ENCODE assay signal across 18 cellular contexts in the genomic region with DNA sequence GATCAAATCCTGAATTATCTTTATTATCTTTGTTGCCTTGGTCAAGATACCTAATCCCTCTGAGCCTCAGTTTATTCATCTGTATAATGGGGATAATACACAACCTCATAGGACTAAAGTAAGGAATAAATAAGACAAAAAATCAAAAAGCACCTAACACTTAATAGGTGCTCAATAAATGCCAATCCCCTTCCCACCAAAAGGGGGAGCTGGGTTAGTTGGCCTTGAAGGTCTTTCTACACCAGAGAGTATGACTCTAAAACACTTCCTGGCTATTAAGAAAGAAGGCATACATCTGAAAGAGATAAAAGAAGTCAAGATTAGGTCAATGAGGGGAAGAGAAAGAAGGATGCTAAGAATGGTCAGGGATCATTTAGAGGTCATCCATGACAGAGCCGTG. TPM values are rescaled to one million over a fixed set of nuclear protein-coding genes. Genes with fewer than 3 reads are reported as not detected.
DNase-seq lines count a peak whose midpoint lies in the region; ATAC-seq and TF ChIP-seq lines count a peak whose summit lies in the region.
"Had no signal": no experiment of that assay in that cellular context is flagged by ENCODE, and none has a peak within 500 bp of the region (broad histone marks: within the 10 kb centered on the region; RNA-seq: fewer than 3 reads in every experiment).

No MANE protein-coding gene starts in this region.

- intact Hi-C loops in CD4-positive, alpha-beta memory T cell (cut with micrococcal nuclease), result loop anchor here (5.0 kb wide), 2 partner anchors 41 to 71 kb away; no protein-coding TSS in a partner anchor
- intact Hi-C loops in PC-3 (cut with micrococcal nuclease), result loop anchor here (2.0 kb wide), 1 partner anchor 53 kb away; no protein-coding TSS in a partner anchor
- intact Hi-C loops in uterus (cut with DNase I; ENCODE audit: low total_unique reads), result no loop called here

- CTCF ChIA-PET in CD4-positive, alpha-beta memory T cell (lab: Charles Lee; ENCODE audit: partially characterized antibody), result interaction anchor here (1.1 to 3.4 kb wide), 5 partner anchors 10 to 53 kb away, joined by 5 to 29 read pairs (median 6); no protein-coding TSS in a partner anchor
- CTCF ChIA-PET in PC-3 (lab: Charles Lee), result no interaction called here

- H2BK12ac ChIP-seq in H9 (ENCODE audit: insufficient read length, low read depth, low read length), result no peak overlapping the region

- H3T11ph ChIP-seq in H9 (ENCODE audit: low read length), result no peak overlapping the region

- no peak overlapping the region for H3K27ac ChIP-seq in CD4-positive, alpha-beta memory T cell (ENCODE audit: low read depth, low read length)
- H3K27ac ChIP-seq in H9 (ENCODE audit: insufficient read length, low read depth, low read length) (no peak overlapping the region), PC-3 (ENCODE audit: low read length) (no peak overlapping the region), mesendoderm (ENCODE audit: low read depth, low read length) (no peak overlapping the region), uterus (no peak overlapping the region)
- H3K27ac ChIP-seq: colonic mucosa had no signal

- peaks cover 1 to 3% of the 10 kb centered on the region in 2 donors for H3K36me3 Mint-ChIP-seq in CD4-positive, alpha-beta memory T cell
- H3K36me3 Mint-ChIP-seq in H9 (ENCODE audit: insufficient read depth in 1 of 3, low read depth in 3 of 3), result no peaks in the 10 kb centered on the region

- TF ChIP-seq POLR2A in uterus (IDR thresholded peaks at IDR 0.05), result no peak

- H3K56ac ChIP-seq in H9 (ENCODE audit: insufficient read length, low read depth, low read length) (no peak overlapping the region), mesendoderm (ENCODE audit: low read length) (no peak overlapping the region)

- H3K4me2 ChIP-seq in H9 (ENCODE audit: insufficient read depth, insufficient read length, low read length) (no peak overlapping the region), PC-3 (ENCODE audit: low read length) (no peak overlapping the region), mesendoderm (ENCODE audit: low read length) (no peak overlapping the region)

- peaks cover 0 to 2% of the 10 kb centered on the region in 2 donors for H3K27me3 Mint-ChIP-seq in CD4-positive, alpha-beta memory T cell
- H3K27me3 Mint-ChIP-seq in H9 (ENCODE audit: low read depth), result peaks cover 34% of the 10 kb centered on the region

- H3K18ac ChIP-seq in H9 (ENCODE audit: insufficient read length, low read depth, low read length), result no peak overlapping the region
- no peak overlapping the region for H3K18ac ChIP-seq in mesendoderm (ENCODE audit: low read length)

- H3K4me3 Mint-ChIP-seq in CD4-positive, alpha-beta memory T cell, result no peak overlapping the region
- no peak overlapping the region for H3K4me3 Mint-ChIP-seq in H9

- peak; percentile 66 for TF ChIP-seq CTCF in H9 (conservative IDR thresholded peaks at IDR 0.05)
- TF ChIP-seq CTCF in PC-3 (conservative IDR thresholded peaks at IDR 0.05; ENCODE audit: low read depth, low read length), result peak; percentile 44; the same call in 1 of the 2 replicates
- TF ChIP-seq CTCF in epithelial cell of proximal tubule (conservative IDR thresholded peaks at IDR 0.05; ENCODE audit: low read depth, low read length), result peak; percentile 14
- no peak for TF ChIP-seq CTCF in uterus (IDR thresholded peaks at IDR 0.05)

- no peak overlapping the region for H3K4me3 ChIP-seq in CD4-positive, alpha-beta memory T cell (ENCODE audit: low read length in 2 of 2)
- H3K4me3 ChIP-seq in PC-3 (ENCODE audit: low read length) (no peak overlapping the region), epithelial cell of proximal tubule (ENCODE audit: low read depth, low read length) (no peak overlapping the region), mesendoderm (ENCODE audit: low read length) (no peak overlapping the region), uterus (no peak overlapping the region)
- H3K4me3 ChIP-seq: colonic mucosa had no signal

- H3K9me3 Mint-ChIP-seq in CD4-positive, alpha-beta memory T cell, result peaks cover 0 to 2% (median 0%) of the 10 kb centered on the region in 8 donors
- no peaks in the 10 kb centered on the region for H3K9me3 Mint-ChIP-seq in H9

- H2BK120ac ChIP-seq in H9 (ENCODE audit: low read depth, low read length, poor library complexity, severe bottlenecking) (no peak overlapping the region), mesendoderm (ENCODE audit: low read depth, low read length) (no peak overlapping the region)

- H2AK5ac ChIP-seq in H9 (ENCODE audit: insufficient read length, low read length), result no peak overlapping the region
- H2AK5ac ChIP-seq in mesendoderm (ENCODE audit: low read length), result no peak overlapping the region

- no peak overlapping the region for H4K91ac ChIP-seq in H9 (ENCODE audit: insufficient read length, low read depth, low read length)

- no peak for DNase-seq in CD4-positive, alpha-beta memory T cell
- DNase-seq in H9 (no peak), PC-3 (no peak), epithelial cell of proximal tubule (ENCODE audit: low read depth) (no peak), mesendoderm (no peak), uterus (no peak)
- no peak for DNase-seq in stimulated activated CD8-positive, alpha-beta memory T cell treated with anti-CD3 and anti-CD28 coated beads, Interleukin-4, amount 100 ng/mL, for 48 hours
- DNase-seq: activated T-cell treated with anti-CD3 and anti-CD28 coated beads, Interleukin-2, amount 50 U/mL, for 48 hours; C1 segment of cervical spinal cord; colonic mucosa; naive thymus-derived CD4-positive, alpha-beta T cell; NCI-H146; NCI-H446; T-helper 9 cell had no signal

- H3K27me3 ChIP-seq in CD4-positive, alpha-beta memory T cell (ENCODE audit: insufficient read depth, low read length), result no peaks in the 10 kb centered on the region
- H3K27me3 ChIP-seq in H9 (ENCODE audit: insufficient read depth, low read length), result peaks cover 6% of the 10 kb centered on the region; the same call in 1 of the 2 replicates
- no peaks in the 10 kb centered on the region for H3K27me3 ChIP-seq in PC-3 (ENCODE audit: low read length)
- H3K27me3 ChIP-seq in mesendoderm (ENCODE audit: insufficient read depth, low read length, poor library complexity), result peaks cover 3% of the 10 kb centered on the region
- no peaks in the 10 kb centered on the region for H3K27me3 ChIP-seq in uterus
- H3K27me3 ChIP-seq: colonic mucosa had no signal

- ATAC-seq in PC-3 (no peak), HG02610 (IDR thresholded peaks at IDR 0.05; ENCODE audit: unreplicated experiment) (no peak)
- ATAC-seq: HepG2; left lobe of liver; naive thymus-derived CD4-positive, alpha-beta T cell had no signal

- H4K20me1 ChIP-seq in H9 (ENCODE audit: control insufficient read depth, insufficient read depth, insufficient read length), result no peaks in the 10 kb centered on the region
- no peaks in the 10 kb centered on the region for H4K20me1 ChIP-seq in PC-3 (ENCODE audit: low read length)

- H2BK15ac ChIP-seq in H9 (ENCODE audit: low read depth, low read length), result no peak overlapping the region
- no peak overlapping the region for H2BK15ac ChIP-seq in mesendoderm (replicated peaks; ENCODE audit: low read depth)

- no peaks in the 10 kb centered on the region for H3K9me3 ChIP-seq in CD4-positive, alpha-beta memory T cell (ENCODE audit: control insufficient read depth in 1 of 2, low read length in 2 of 2)
- no peaks in the 10 kb centered on the region for H3K9me3 ChIP-seq in H9 (ENCODE audit: control insufficient read depth, low read depth, low read length)
- no peaks in the 10 kb centered on the region for H3K9me3 ChIP-seq in PC-3 (ENCODE audit: low read length)
- H3K9me3 ChIP-seq in uterus, result no peaks in the 10 kb centered on the region
- H3K9me3 ChIP-seq: colonic mucosa had no signal

- H3K9ac ChIP-seq in H9 (ENCODE audit: extremely low read depth, insufficient read length, low read length), result no peak overlapping the region
- no peak overlapping the region for H3K9ac ChIP-seq in PC-3 (ENCODE audit: low read length)
- H3K9ac ChIP-seq in mesendoderm (ENCODE audit: low read length), result no peak overlapping the region

- H3K79me2 ChIP-seq in H9 (ENCODE audit: insufficient read depth, low read length) (no peaks in the 10 kb centered on the region), PC-3 (ENCODE audit: low read length) (no peaks in the 10 kb centered on the region), mesendoderm (ENCODE audit: control insufficient read depth, insufficient read depth, low read length) (no peaks in the 10 kb centered on the region)

- peaks cover 9 to 19% (median 16%) of the 10 kb centered on the region in 4 donors for H3K4me1 Mint-ChIP-seq in CD4-positive, alpha-beta memory T cell
- peaks cover 6 to 10% of the 10 kb centered on the region in 2 experiments for H3K4me1 Mint-ChIP-seq in H9

- H3K9me2 ChIP-seq in PC-3 (replicated peaks; ENCODE audit: low read length), result no peaks in the 10 kb centered on the region

- peaks cover 6% of the 10 kb centered on the region for H3K23me2 ChIP-seq in H9 (ENCODE audit: insufficient read length, low read depth, low read length, poor library complexity, severe bottlenecking)

- no peaks in the 10 kb centered on the region for H3F3A ChIP-seq in PC-3 (ENCODE audit: low read length, unreplicated experiment)

- H3K14ac ChIP-seq in H9 (ENCODE audit: insufficient read depth, low read length), result no peak overlapping the region

- peaks cover 14% of the 10 kb centered on the region for H3K4me1 ChIP-seq in CD4-positive, alpha-beta memory T cell (ENCODE audit: insufficient read depth, low read length)
- H3K4me1 ChIP-seq in H9 (ENCODE audit: insufficient read depth, low read length) (no peaks in the 10 kb centered on the region), PC-3 (ENCODE audit: insufficient read depth, low read length) (peaks cover 35% of the 10 kb centered on the region), mesendoderm (ENCODE audit: control insufficient read depth, low read depth, low read length) (no peaks in the 10 kb centered on the region), uterus (no peaks in the 10 kb centered on the region)
- H3K4me1 ChIP-seq: colonic mucosa had no signal

- BruUV-seq in PC-3 (replicated peaks; lab: Mats Ljungman, UMichigan), result no TSS peak

- no peak overlapping the region for H2BK20ac ChIP-seq in H9 (ENCODE audit: low read depth, low read length, poor library complexity, severe bottlenecking)

- no peaks in the 10 kb centered on the region for H3K79me1 ChIP-seq in H9 (ENCODE audit: insufficient read depth, low read depth, low read length, poor library complexity, severe bottlenecking)
- H3K79me1 ChIP-seq in mesendoderm (ENCODE audit: low read length), result no peaks in the 10 kb centered on the region

- H2AFZ ChIP-seq in H9 (ENCODE audit: low read length), result no peak overlapping the region
- H2AFZ ChIP-seq in PC-3 (ENCODE audit: low read length), result no peak overlapping the region

- H3K4ac ChIP-seq in H9 (ENCODE audit: low read depth, low read length) (no peak overlapping the region), mesendoderm (ENCODE audit: low read depth, low read length) (no peak overlapping the region)

- H3K27ac Mint-ChIP-seq in CD4-positive, alpha-beta memory T cell, result peak overlapping the region in 4 of 7 donors; percentile 14 to 67 (median 58)
- H3K27ac Mint-ChIP-seq in H9, result no peak overlapping the region

- H4K5ac ChIP-seq in H9 (ENCODE audit: insufficient read length, low read depth, low read length), result no peak overlapping the region
- H4K5ac ChIP-seq in mesendoderm (ENCODE audit: low read length), result no peak overlapping the region

- H4K8ac ChIP-seq in H9 (replicated peaks; ENCODE audit: insufficient read length, low read depth, low read length), result no peak overlapping the region
- no peak overlapping the region for H4K8ac ChIP-seq in mesendoderm (ENCODE audit: low read depth, low read length)

- POLR2A ChIA-PET in CD4-positive, alpha-beta memory T cell (lab: Charles Lee; ENCODE audit: partially characterized antibody), result interaction anchor here (5.3 to 5.6 kb wide), 2 partner anchors 24 to 72 kb away, joined by 22 to 40 read pairs; partner anchors contain the start of genes SLAMF8 and TAGLN2
- POLR2A ChIA-PET in PC-3 (lab: Charles Lee; ENCODE audit: unreplicated experiment), result interaction anchor here (0.6 kb wide), 1 partner anchor 13 kb away, joined by 3 read pairs; no protein-coding TSS in a partner anchor

- WGBS in H9 (ENCODE audit: extremely low coverage, insufficient read length, low lambda C conversion rate), result no CpG with 5 or more reads among the region's 1 CpG
- no CpG with 5 or more reads among the region's 1 CpG for WGBS in mesendoderm (ENCODE audit: extremely low coverage, insufficient coverage, low lambda C conversion rate)

- H2BK5ac ChIP-seq in H9 (ENCODE audit: insufficient read length, low read length) (no peak overlapping the region), mesendoderm (ENCODE audit: low read length) (no peak overlapping the region)

- H3K36me3 ChIP-seq in CD4-positive, alpha-beta memory T cell (ENCODE audit: insufficient read depth, low read length), result no peaks in the 10 kb centered on the region
- H3K36me3 ChIP-seq in PC-3 (ENCODE audit: low read depth, low read length) (no peaks in the 10 kb centered on the region), mesendoderm (ENCODE audit: control insufficient read depth, insufficient read depth, low read length) (no peaks in the 10 kb centered on the region), uterus (no peaks in the 10 kb centered on the region)
- H3K36me3 ChIP-seq: colonic mucosa had no signal

- H3K23ac ChIP-seq in H9 (ENCODE audit: insufficient read length, low read depth, low read length) (no peak overlapping the region), mesendoderm (ENCODE audit: low read length) (no peak overlapping the region)

RNA-seq across cellular contexts. Expression of gene VSIG8, which starts 11.1 kb away (rescaled TPM):
- not detected for total RNA-seq in CD4-positive, alpha-beta memory T cell
- polyA plus RNA-seq in CD4-positive, alpha-beta memory T cell, result not detected
- total RNA-seq in H9 (2021) (not detected in 2 replicates), PC-3 (2014; rRNA removed) (0.29 and 0.47 TPM in 2 replicates), epithelial cell of proximal tubule (not detected in 2 replicates), uterus (under 1 TPM in 1 of 4 donors, not detected in 3; 0.37 TPM)
- polyA plus RNA-seq in mesendoderm (2013, experiment 1 of 2), result not detected
- not detected for polyA plus RNA-seq in mesendoderm (2013, experiment 2 of 2)
- total RNA-seq: colonic mucosa; HepG2; left lobe of liver; naive thymus-derived CD4-positive, alpha-beta T cell; temporal lobe had no signal
- polyA plus RNA-seq: HepG2; naive thymus-derived CD4-positive, alpha-beta T cell had no signal

RNA-seq across cellular contexts. Expression of gene SLAMF8, which starts 24.7 kb away (rescaled TPM):
- 1 to 10 TPM; 2.0 TPM for total RNA-seq in CD4-positive, alpha-beta memory T cell
- not detected for polyA plus RNA-seq in CD4-positive, alpha-beta memory T cell
- not detected in 2 replicates for total RNA-seq in H9 (2021)
- not detected in 2 replicates for total RNA-seq in PC-3 (2014; rRNA removed)
- not detected in 2 replicates for total RNA-seq in epithelial cell of proximal tubule
- polyA plus RNA-seq in mesendoderm (2013, experiment 1 of 2), result not detected
- not detected for polyA plus RNA-seq in mesendoderm (2013, experiment 2 of 2)
- total RNA-seq in uterus, result 1 to 10 TPM in 2 of 4 donors, under 1 TPM in 1, not detected in 1; 0.28 to 3.2 (median 1.1) TPM
- total RNA-seq: HepG2, temporal lobe had no signal
- polyA plus RNA-seq: HepG2; naive thymus-derived CD4-positive, alpha-beta T cell had no signal

RNA-seq across cellular contexts. Expression of gene CFAP45, which starts 48.6 kb away (rescaled TPM):
- total RNA-seq in CD4-positive, alpha-beta memory T cell, result under 1 TPM in 1 of 2 experiments, not detected in 1; 0.67 TPM
- under 1 TPM; 0.15 to 0.52 TPM for polyA plus RNA-seq in CD4-positive, alpha-beta memory T cell
- total RNA-seq in H9 (2021) (0.53 and 0.85 TPM in 2 replicates), PC-3 (2014; rRNA removed) (1.6 and 4.8 TPM in 2 replicates), epithelial cell of proximal tubule (0.46 and 0.65 TPM in 2 replicates), uterus (1 to 10 TPM in 2 of 4 donors, under 1 TPM in 1, not detected in 1; 0.97 to 3.6 (median 1.8) TPM)
- 0.51 TPM for polyA plus RNA-seq in mesendoderm (2013, experiment 1 of 2)
- polyA plus RNA-seq in mesendoderm (2013, experiment 2 of 2), result 0.60 TPM
- total RNA-seq: HepG2, left lobe of liver had no signal
- polyA plus RNA-seq: HepG2 had no signal

RNA-seq across cellular contexts. Expression of gene FCRL6, which starts 49.2 kb away (rescaled TPM):
- under 1 TPM; 0.41 to 0.55 TPM for total RNA-seq in CD4-positive, alpha-beta memory T cell
- under 1 TPM; 0.20 to 0.78 TPM for polyA plus RNA-seq in CD4-positive, alpha-beta memory T cell
- not detected in 2 replicates for total RNA-seq in H9 (2021)
- total RNA-seq in PC-3 (2014; rRNA removed), result not detected in 2 replicates
- total RNA-seq in epithelial cell of proximal tubule, result not detected in 2 replicates
- not detected for polyA plus RNA-seq in mesendoderm (2013, experiment 1 of 2)
- polyA plus RNA-seq in mesendoderm (2013, experiment 2 of 2), result not detected
- 1 to 10 TPM in 1 of 4 donors, under 1 TPM in 1, not detected in 2; 0.21 to 1.1 TPM for total RNA-seq in uterus
- total RNA-seq: colonic mucosa, HepG2 had no signal
- polyA plus RNA-seq: HepG2 had no signal

Comparison
In these comparisons a context has a peak if more than half of its experiments do, and no peak if none do; other contexts are left out.
1. H3K27ac Mint-ChIP-seq: peak in CD4-positive, alpha-beta memory T cell (4 of 7); none in H9 (0 of 3).
2. CTCF ChIP-seq: peak in H9 (single experiment), PC-3 (single experiment) and epithelial cell of proximal tubule (single experiment); none in uterus (0 of 4).